22 cellular contexts compared by ENCODE assay signal in genomic region chr12:52180971-52181628, GRCh38. TPM values are rescaled to one million over a fixed set of nuclear protein-coding genes. Genes with fewer than 3 reads are reported as not detected.
A peak's percentile ranks its signal among the peaks of the same experiment; 100 is the strongest.
DNase-seq lines count a peak whose midpoint lies in the region; ATAC-seq and TF ChIP-seq lines count a peak whose summit lies in the region.
"Had no signal": no experiment of that assay in that cellular context is flagged by ENCODE, and none has a peak within 500 bp of the region (broad histone marks: within the 10 kb centered on the region; RNA-seq: fewer than 3 reads in every experiment).

No MANE protein-coding gene starts in this region.

- no peaks in the 10 kb centered on the region for H3K9me3 Mint-ChIP-seq in HFFc6
- peaks cover 0 to 2% (median 0%) of the 10 kb centered on the region in 5 experiments for H3K9me3 Mint-ChIP-seq in brain
- no peaks in the 10 kb centered on the region for H3K9me3 Mint-ChIP-seq in neural crest cell
- H3K9me3 Mint-ChIP-seq: activated naive CD4-positive, alpha-beta T cell treated with anti-CD3 and anti-CD28 coated beads, Interleukin-2, amount 10 ng/mL, durations not matched to agents 7 days and 5 days; CD4-positive, alpha-beta memory T cell; memory B cell; natural killer cell treated with Interleukin-12 subunit alpha and Interleukin-12 subunit beta and Interleukin-15 and Interleukin-18, amount 100 ng/mL, for 72 hours had no signal

- DNase-seq in EH (ENCODE audit: low read depth) (peak; percentile 57), HFFc6 (no peak), neural crest cell (ENCODE audit: low read depth, low spot score) (no peak), WERI-Rb-1 (no peak), NCI-H1105 (lab: John Stamatoyannopoulos, UW) (no peak), SHP77 (lab: John Stamatoyannopoulos, UW) (no peak)
- DNase-seq: activated CD4-positive, CD25-positive, alpha-beta regulatory T cell treated with anti-CD3 and anti-CD28 coated beads, Interleukin-2, amount 50 U/mL, for 72 hours; activated naive CD4-positive, alpha-beta T cell treated with anti-CD3 and anti-CD28 coated beads, Interleukin-2, amount 10 ng/mL, durations not matched to agents 7 days and 5 days; activated T-cell treated with anti-CD3 and anti-CD28 coated beads, Interleukin-2, amount 50 U/mL, for 48 hours; CD4-positive, alpha-beta memory T cell; stimulated activated CD4-positive, alpha-beta T cell treated with anti-CD3 and anti-CD28 coated beads, Interleukin-2, amount 100 ng/mL, for 48 hours; stimulated activated naive CD8-positive, alpha-beta T cell treated with anti-CD3 and anti-CD28 coated beads, Interleukin-15, Interleukin-2, amounts not matched to agents 100 U/mL and 50 U/mL, for 24 hours; T1000 had no signal

- peak overlapping the region; percentile 90 for H3K27ac Mint-ChIP-seq in HFFc6
- H3K27ac Mint-ChIP-seq in brain, result peak overlapping the region; percentile 41 to 98 (median 94)
- peak overlapping the region; percentile 67 for H3K27ac Mint-ChIP-seq in neural crest cell (ENCODE audit: unreplicated experiment)
- H3K27ac Mint-ChIP-seq: activated naive CD4-positive, alpha-beta T cell treated with anti-CD3 and anti-CD28 coated beads, Interleukin-2, amount 10 ng/mL, durations not matched to agents 7 days and 5 days; memory B cell; natural killer cell treated with Interleukin-12 subunit alpha and Interleukin-12 subunit beta and Interleukin-15 and Interleukin-18, amount 100 ng/mL, for 72 hours had no signal

- no peak overlapping the region for H3K27ac ChIP-seq in WERI-Rb-1
- H3K27ac ChIP-seq: ascending aorta, prostate gland, tibial nerve had no signal

- no peaks in the 10 kb centered on the region for H3K36me3 ChIP-seq in WERI-Rb-1
- H3K36me3 ChIP-seq: ascending aorta, prostate gland, tibial nerve had no signal

- H3K4me3 Mint-ChIP-seq in HFFc6 (no peak overlapping the region), brain (no peak overlapping the region), neural crest cell (no peak overlapping the region)
- H3K4me3 Mint-ChIP-seq: activated naive CD4-positive, alpha-beta T cell treated with anti-CD3 and anti-CD28 coated beads, Interleukin-2, amount 10 ng/mL, durations not matched to agents 7 days and 5 days; memory B cell; natural killer cell treated with Interleukin-12 subunit alpha and Interleukin-12 subunit beta and Interleukin-15 and Interleukin-18, amount 100 ng/mL, for 72 hours had no signal

- H3K4me1 Mint-ChIP-seq in HFFc6 (ENCODE audit: low read depth) (peaks cover 74% of the 10 kb centered on the region), brain (peaks cover 74% of the 10 kb centered on the region), neural crest cell (peaks cover 6% of the 10 kb centered on the region)
- H3K4me1 Mint-ChIP-seq: memory B cell had no signal

- H3K27me3 Mint-ChIP-seq in HFFc6 (ENCODE audit: insufficient read depth) (peaks cover 4% of the 10 kb centered on the region), brain (peaks cover 3% of the 10 kb centered on the region), neural crest cell (ENCODE audit: low read depth) (no peaks in the 10 kb centered on the region)
- H3K27me3 Mint-ChIP-seq: CD4-positive, alpha-beta memory T cell; natural killer cell treated with Interleukin-12 subunit alpha and Interleukin-12 subunit beta and Interleukin-15 and Interleukin-18, amount 100 ng/mL, for 72 hours had no signal

- ATAC-seq in GM18873 (IDR thresholded peaks at IDR 0.05; ENCODE audit: low FRiP score, unreplicated experiment), result no peak
- ATAC-seq: natural killer cell treated with Interleukin-12 subunit alpha and Interleukin-12 subunit beta and Interleukin-15 and Interleukin-18, amount 100 ng/mL, for 72 hours; stimulated activated naive CD8-positive, alpha-beta T cell treated with anti-CD3 and anti-CD28 coated beads, Interleukin-15, Interleukin-2, amounts not matched to agents 100 U/mL and 50 U/mL, for 24 hours had no signal

- no peak overlapping the region for H3K4me3 ChIP-seq in WERI-Rb-1 (ENCODE audit: low read depth, low read length)
- H3K4me3 ChIP-seq: ascending aorta, prostate gland, skin epidermis, tibial nerve had no signal

- peaks cover 4% of the 10 kb centered on the region for H3K36me3 Mint-ChIP-seq in HFFc6 (ENCODE audit: low read depth)
- no peaks in the 10 kb centered on the region for H3K36me3 Mint-ChIP-seq in brain
- H3K36me3 Mint-ChIP-seq in neural crest cell (ENCODE audit: low read depth), result no peaks in the 10 kb centered on the region
- H3K36me3 Mint-ChIP-seq: activated naive CD4-positive, alpha-beta T cell treated with anti-CD3 and anti-CD28 coated beads, Interleukin-2, amount 10 ng/mL, durations not matched to agents 7 days and 5 days; CD4-positive, alpha-beta memory T cell; memory B cell; natural killer cell treated with Interleukin-12 subunit alpha and Interleukin-12 subunit beta and Interleukin-15 and Interleukin-18, amount 100 ng/mL, for 72 hours had no signal

- no peak for TF ChIP-seq CTCF in HFFc6 (IDR thresholded peaks at IDR 0.05)
- no peak for TF ChIP-seq CTCF in brain (conservative IDR thresholded peaks at IDR 0.05)
- no peak for TF ChIP-seq CTCF in neural crest cell (conservative IDR thresholded peaks at IDR 0.05)
- no peak for TF ChIP-seq CTCF in WERI-Rb-1 (IDR thresholded peaks at IDR 0.05; ENCODE audit: low read depth, low read length)

- H3K9me3 ChIP-seq in WERI-Rb-1 (ENCODE audit: severe bottlenecking), result peaks cover 5% of the 10 kb centered on the region
- H3K9me3 ChIP-seq: ascending aorta, prostate gland, tibial nerve had no signal

- no peaks in the 10 kb centered on the region for H3K27me3 ChIP-seq in WERI-Rb-1 (ENCODE audit: insufficient read depth, low read depth, severe bottlenecking)
- H3K27me3 ChIP-seq: ascending aorta, tibial nerve had no signal

RNA-seq across cellular contexts. Expression of gene KRT80, which starts 10.7 kb away (rescaled TPM):
- 1 to 10 TPM; 2.3 to 3.7 (median 2.8) TPM for total RNA-seq in HFFc6 (2021; fragmentation: NEBNext Ultra II Directional; extraction: Animal tissue kit (Norgen Biotek cat#: 25700))
- polyA plus RNA-seq in brain (ENCODE audit: insufficient read depth, low read depth, low replicate concordance), result 2.0 TPM
- total RNA-seq in neural crest cell, result not detected in 2 replicates
- total RNA-seq: activated CD8-positive, alpha-beta memory T cell treated with anti-CD3 and anti-CD28 coated beads for 36 hours; ascending aorta; CD4-positive, alpha-beta memory T cell; natural killer cell treated with Interleukin-12 subunit alpha and Interleukin-12 subunit beta and Interleukin-15 and Interleukin-18, amount 100 ng/mL, for 72 hours; tibial nerve had no signal
- polyA plus RNA-seq: CD4-positive, alpha-beta memory T cell had no signal

RNA-seq across cellular contexts. Expression of gene KRT7, which starts 51.9 kb away (rescaled TPM):
- 100 to 1,000 TPM in 2 of 6 experiments, 10 to 100 TPM in 4; 62.7 to 379 (median 67.5) TPM for total RNA-seq in HFFc6 (2021; fragmentation: NEBNext Ultra II Directional; extraction: Animal tissue kit (Norgen Biotek cat#: 25700))
- 2.1 TPM for polyA plus RNA-seq in brain (ENCODE audit: insufficient read depth, low read depth, low replicate concordance)
- total RNA-seq in neural crest cell, result not detected in 2 replicates
- total RNA-seq: CD4-positive, alpha-beta memory T cell had no signal
- polyA plus RNA-seq: CD4-positive, alpha-beta memory T cell had no signal

Comparison
In these comparisons a context has a peak if more than half of its experiments do, and no peak if none do; other contexts are left out.
1. RNA of gene KRT7, which starts 51.9 kb away (total RNA-seq): 62.7 to 379 TPM in HFFc6; not detected in neural crest cell; every median in the first group is over 10 times any median in the second.
2. Peak in every context shown above with its lines, with median percentiles within 50 percentile points of each other: H3K27ac Mint-ChIP-seq.